Comparison of ENCODE assay signal across 13 cellular contexts in the genomic region with DNA sequence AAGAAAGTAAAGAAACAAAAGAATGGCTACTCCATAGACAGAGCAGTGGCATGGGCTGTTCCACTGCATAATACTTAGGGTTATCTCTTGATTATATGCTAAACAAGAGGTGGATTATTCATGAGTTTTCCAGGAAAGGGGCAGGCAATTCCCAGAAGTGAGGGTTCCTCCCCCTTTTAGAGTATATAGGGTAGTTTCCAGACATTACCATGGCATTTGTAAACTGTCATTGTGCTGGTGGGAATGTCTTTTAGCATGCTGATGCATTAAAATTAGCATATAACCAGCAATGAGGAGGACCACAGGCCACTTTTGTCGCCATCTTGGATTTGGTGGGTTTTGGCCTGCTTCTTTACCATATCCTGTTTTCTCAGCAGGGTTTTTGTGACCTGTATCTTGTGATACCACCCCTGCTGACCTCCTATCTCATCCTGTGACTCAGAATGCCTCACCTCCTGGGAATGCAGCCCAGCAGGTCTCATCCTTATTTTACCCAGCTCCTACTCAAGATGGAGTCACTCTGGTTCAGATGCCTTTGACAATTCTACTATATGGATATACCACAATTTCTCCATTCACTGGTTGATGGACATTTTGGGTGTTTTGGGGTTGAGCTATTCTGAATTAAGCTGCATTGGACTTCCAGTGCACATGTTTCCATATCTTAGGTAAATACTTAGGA.
A peak's percentile ranks its signal among the peaks of the same experiment; 100 is the strongest.
DNase-seq lines count a peak whose midpoint lies in the region; FAIRE-seq and TF ChIP-seq lines count a peak whose summit lies in the region.
"Had no signal": no experiment of that assay in that cellular context is flagged by ENCODE, and none has a peak within 500 bp of the region (broad histone marks: within the 10 kb centered on the region; RNA-seq: fewer than 3 reads in every experiment).

No MANE protein-coding gene starts in this region.

- H3K14ac ChIP-seq in H9 (ENCODE audit: insufficient read depth, low read length): no peak overlapping the region
- H3K14ac ChIP-seq in H1 (ENCODE audit: insufficient read length): no peak overlapping the region

- H2BK120ac ChIP-seq in H9 (ENCODE audit: low read depth, low read length, poor library complexity, severe bottlenecking) (no peak overlapping the region), H1 (replicated peaks; ENCODE audit: low read depth, low read length) (peak overlapping the region; percentile 78)

- no peaks in the 10 kb centered on the region for H3K9me3 ChIP-seq in H9 (ENCODE audit: control insufficient read depth, low read depth, low read length)
- H3K9me3 ChIP-seq in PC-9 (ENCODE audit: insufficient read depth, low read depth): peaks cover 8% of the 10 kb centered on the region; the same call in 1 of the 2 replicates
- H3K9me3 ChIP-seq in H1 (ENCODE audit: insufficient read depth in 2 of 2, low read depth in 1 of 2, low read length in 1 of 2): peaks cover 0 to 5% of the 10 kb centered on the region in 2 experiments; a peak in 3 of 4 replicates
- H3K9me3 ChIP-seq: suprapubic skin had no signal

- H2AFZ ChIP-seq in H9 (ENCODE audit: low read length): no peak overlapping the region
- no peak overlapping the region for H2AFZ ChIP-seq in PC-9
- no peak overlapping the region for H2AFZ ChIP-seq in H1 (ENCODE audit: low read length)

- no peak overlapping the region for H2BK12ac ChIP-seq in H9 (ENCODE audit: insufficient read length, low read depth, low read length)
- H2BK12ac ChIP-seq in H1 (ENCODE audit: low read depth, low read length): no peak overlapping the region

- H3K23ac ChIP-seq in H9 (ENCODE audit: insufficient read length, low read depth, low read length) (no peak overlapping the region), H1 (ENCODE audit: insufficient read length) (no peak overlapping the region)

- H3T11ph ChIP-seq in H9 (ENCODE audit: low read length): peak overlapping the region; percentile 29

- H3K36me3 Mint-ChIP-seq in H9 (ENCODE audit: insufficient read depth in 1 of 3, low read depth in 3 of 3) (peaks cover 8 to 15% (median 10%) of the 10 kb centered on the region in 3 experiments), mesothelial cell of epicardium (peaks cover 6% of the 10 kb centered on the region)

- CTCF ChIA-PET in PC-9 (lab: Charles Lee) (no interaction called here), H1 (lab: Charles Lee; ENCODE audit: partially characterized antibody) (interaction anchor here (0.6 to 1.0 kb wide), 3 partner anchors 17 to 71 kb away, joined by 3 read pairs; no protein-coding TSS in a partner anchor)

- no peak overlapping the region for H2AK5ac ChIP-seq in H9 (ENCODE audit: insufficient read length, low read length)
- no peak overlapping the region for H2AK5ac ChIP-seq in H1 (ENCODE audit: low read depth, low read length)

- H4K8ac ChIP-seq in H9 (replicated peaks; ENCODE audit: insufficient read length, low read depth, low read length) (no peak overlapping the region), H1 (ENCODE audit: extremely low read depth, insufficient read depth, low read length) (no peak overlapping the region)

- H3K18ac ChIP-seq in H9 (ENCODE audit: insufficient read length, low read depth, low read length) (no peak overlapping the region), H1 (ENCODE audit: extremely low read depth, low read length) (no peak overlapping the region)

- no peaks in the 10 kb centered on the region for H3F3A ChIP-seq in PC-9 (ENCODE audit: insufficient read depth, low read depth)

- no peak overlapping the region for H4K91ac ChIP-seq in H9 (ENCODE audit: insufficient read length, low read depth, low read length)
- no peak overlapping the region for H4K91ac ChIP-seq in H1 (replicated peaks; ENCODE audit: insufficient read length, low read length)

- no TSS peak for BruUV-seq in PC-9 (replicated peaks; lab: Mats Ljungman, UMichigan)

- H3K36me3 ChIP-seq in PC-9 (ENCODE audit: low read depth): no peaks in the 10 kb centered on the region
- no peaks in the 10 kb centered on the region; a peak in 1 of 8 replicates for H3K36me3 ChIP-seq in H1 (ENCODE audit: control insufficient read depth in 2 of 4, insufficient read depth in 4 of 4, low read length in 3 of 4)
- H3K36me3 ChIP-seq: suprapubic skin had no signal

- POLR2A ChIA-PET in PC-9 (lab: Charles Lee; ENCODE audit: unreplicated experiment): no interaction called here
- POLR2A ChIA-PET in H1 (lab: Charles Lee; ENCODE audit: partially characterized antibody): no interaction called here

- peak overlapping the region; percentile 84 for H3K27ac ChIP-seq in H9 (ENCODE audit: insufficient read length, low read depth, low read length)
- H3K27ac ChIP-seq in PC-9: peak overlapping the region; percentile 67
- H3K27ac ChIP-seq in H1 (ENCODE audit: low read depth, low read length): peak overlapping the region; percentile 23; the same call in 1 of the 2 replicates
- H3K27ac ChIP-seq: suprapubic skin had no signal

- H3K4me3 Mint-ChIP-seq in H9: no peak overlapping the region
- H3K4me3 Mint-ChIP-seq in mesothelial cell of epicardium: no peak overlapping the region
- H3K4me3 Mint-ChIP-seq: naive B cell had no signal

- no peaks in the 10 kb centered on the region for H3K9me2 ChIP-seq in PC-9 (ENCODE audit: insufficient read depth)

- no peaks in the 10 kb centered on the region for H3K79me1 ChIP-seq in H9 (ENCODE audit: insufficient read depth, low read depth, low read length, poor library complexity, severe bottlenecking)
- H3K79me1 ChIP-seq in H1 (ENCODE audit: low read depth, low read length): no peaks in the 10 kb centered on the region

- H2BK20ac ChIP-seq in H9 (ENCODE audit: low read depth, low read length, poor library complexity, severe bottlenecking) (no peak overlapping the region), H1 (ENCODE audit: low read length) (no peak overlapping the region)

- H2BK15ac ChIP-seq in H9 (ENCODE audit: low read depth, low read length) (no peak overlapping the region), H1 (ENCODE audit: low read length) (no peak overlapping the region)

- TF ChIP-seq POLR2A in H1 (IDR thresholded peaks at IDR 0.05; ENCODE audit: control extremely low read depth in 1 of 2, low read depth in 2 of 2, low read length in 2 of 2): no peak

- no peaks in the 10 kb centered on the region for H3K23me2 ChIP-seq in H9 (ENCODE audit: insufficient read length, low read depth, low read length, poor library complexity, severe bottlenecking)
- H3K23me2 ChIP-seq in H1 (ENCODE audit: low read depth, low read length): no peaks in the 10 kb centered on the region

- no peaks in the 10 kb centered on the region for H4K20me1 ChIP-seq in H9 (ENCODE audit: control insufficient read depth, insufficient read depth, insufficient read length)
- no peaks in the 10 kb centered on the region for H4K20me1 ChIP-seq in PC-9 (ENCODE audit: insufficient read depth)
- no peaks in the 10 kb centered on the region for H4K20me1 ChIP-seq in H1 (replicated peaks in 1 of 2; ENCODE audit: control insufficient read depth in 1 of 2, insufficient read depth in 2 of 2, low read length in 2 of 2)

- no peak for FAIRE-seq in H1 (lab: Jason Lieb, UNC)

- H3K27me3 Mint-ChIP-seq in H9 (ENCODE audit: low read depth): no peaks in the 10 kb centered on the region
- no peaks in the 10 kb centered on the region for H3K27me3 Mint-ChIP-seq in mesothelial cell of epicardium (ENCODE audit: low read depth)
- H3K27me3 Mint-ChIP-seq: naive B cell had no signal

- H3K79me2 ChIP-seq in H9 (ENCODE audit: insufficient read depth, low read length) (no peaks in the 10 kb centered on the region), PC-9 (ENCODE audit: low read depth) (no peaks in the 10 kb centered on the region), H1 (ENCODE audit: control insufficient read depth in 1 of 2, insufficient read depth in 2 of 2, low read length in 2 of 2) (no peaks in the 10 kb centered on the region)

- intact Hi-C loops in PC-9 (cut with micrococcal nuclease; ENCODE audit: unreplicated experiment): no loop called here

- H3K4me2 ChIP-seq in H9 (ENCODE audit: insufficient read depth, insufficient read length, low read length) (no peak overlapping the region), PC-9 (0 out of 2 replicates have a peak overlapping the region, but pooled peaks have one; percentile 26), H1 (ENCODE audit: insufficient read depth in 1 of 2, low read depth in 2 of 2, low read length in 2 of 2) (no peak overlapping the region)

- H3K4me3 ChIP-seq in PC-9: no peak overlapping the region
- no peak overlapping the region for H3K4me3 ChIP-seq in H1 (ENCODE audit: extremely low read depth in 1 of 4, insufficient read depth in 2 of 4, low read depth in 3 of 4, low read length in 4 of 4)
- H3K4me3 ChIP-seq: suprapubic skin had no signal

- no peak for TF ChIP-seq RAD21 in H1 (IDR thresholded peaks at IDR 0.05 in 1 of 2, conservative IDR thresholded peaks at IDR 0.05 in 1 of 2; ENCODE audit: low read depth in 2 of 2, low read length in 2 of 2)

- H3K9me3 Mint-ChIP-seq in H9 (peaks cover 0 to 3% of the 10 kb centered on the region in 2 experiments; a peak in 2 of 5 replicates), mesothelial cell of epicardium (peaks cover 4% of the 10 kb centered on the region)
- H3K9me3 Mint-ChIP-seq: naive B cell had no signal

- DNase-seq in H9 (peak; percentile 77), PC-9 (peak; percentile 66 to 75), H1 (ENCODE audit: low read depth in 1 of 2, low spot score in 2 of 2) (peak in 1 of 2 experiments; percentile 38), renal cortical epithelial cell (ENCODE audit: low read depth) (peak; percentile 67), mucosa of gallbladder (ENCODE audit: low spot score) (no peak), mesothelial cell of epicardium (ENCODE audit: low spot score in 2 of 2, unreplicated experiment in 2 of 2) (no peak), C1 segment of cervical spinal cord (lab: John Stamatoyannopoulos, UW) (no peak)
- DNase-seq: activated CD4-positive, alpha-beta T cell treated with anti-CD3 and anti-CD28 coated beads, Interleukin-2, amount 50 U/mL, for 4 hours; central memory CD4-positive, alpha-beta T cell; COR-L47; naive B cell; NCI-H2081 had no signal

- no peak overlapping the region for H3K4ac ChIP-seq in H9 (ENCODE audit: low read depth, low read length)
- no peak overlapping the region for H3K4ac ChIP-seq in H1 (replicated peaks; ENCODE audit: insufficient read length, low read depth, low read length)

- H3K27ac Mint-ChIP-seq in H9 (peak overlapping the region in 1 of 3 experiments; percentile 83; a peak in 3 of 7 replicates), mesothelial cell of epicardium (no peak overlapping the region)

- H2BK5ac ChIP-seq in H9 (ENCODE audit: insufficient read length, low read length) (no peak overlapping the region), H1 (ENCODE audit: low read depth, low read length) (no peak overlapping the region)

- H4K5ac ChIP-seq in H9 (ENCODE audit: insufficient read length, low read depth, low read length) (no peak overlapping the region), H1 (ENCODE audit: insufficient read length, low read depth, low read length) (no peak overlapping the region)

- H3K9ac ChIP-seq in H9 (ENCODE audit: extremely low read depth, insufficient read length, low read length) (no peak overlapping the region), H1 (replicated peaks in 1 of 4; ENCODE audit: extremely low read depth in 1 of 4, low read depth in 3 of 4, low read length in 3 of 4) (no peak overlapping the region)

- TF ChIP-seq CTCF in H9 (conservative IDR thresholded peaks at IDR 0.05) (no peak), PC-9 (conservative IDR thresholded peaks at IDR 0.05) (no peak), H1 (IDR thresholded peaks at IDR 0.05; ENCODE audit: control extremely low read depth in 1 of 3, insufficient read depth in 1 of 3, low read depth in 1 of 3, low read length in 3 of 3) (no peak), mesothelial cell of epicardium (IDR thresholded peaks at IDR 0.05; ENCODE audit: unreplicated experiment) (no peak)

- H3K27me3 ChIP-seq in H9 (ENCODE audit: insufficient read depth, low read length) (no peaks in the 10 kb centered on the region), PC-9 (ENCODE audit: insufficient read depth, low read depth) (no peaks in the 10 kb centered on the region), H1 (replicated peaks in 1 of 4; ENCODE audit: control insufficient read depth in 3 of 4, extremely low read depth in 1 of 4, insufficient read depth in 3 of 4, low read length in 3 of 4) (no peaks in the 10 kb centered on the region)
- H3K27me3 ChIP-seq: suprapubic skin had no signal

- H3K56ac ChIP-seq in H9 (ENCODE audit: insufficient read length, low read depth, low read length) (no peak overlapping the region), H1 (replicated peaks; ENCODE audit: insufficient read length, low read depth, low read length) (no peak overlapping the region)

- H3K4me1 ChIP-seq in H9 (ENCODE audit: insufficient read depth, low read length): 0 out of 2 replicates have a peak, but pooled peaks cover 3% of the 10 kb centered on the region
- peaks cover 17% of the 10 kb centered on the region for H3K4me1 ChIP-seq in PC-9 (replicated peaks; ENCODE audit: insufficient read depth)
- no peaks in the 10 kb centered on the region for H3K4me1 ChIP-seq in H1 (replicated peaks in 1 of 4; ENCODE audit: control insufficient read depth in 3 of 4, insufficient read depth in 4 of 4, low read length in 3 of 4)

- TF ChIP-seq EP300 in H1 (IDR thresholded peaks at IDR 0.05; ENCODE audit: borderline replicate concordance in 1 of 2, low read depth in 2 of 2, low read length in 2 of 2): peak in 1 of 2 experiments; percentile 42; a peak in 1 of 3 replicates

- H3K4me1 Mint-ChIP-seq in H9: peaks cover 11 to 12% of the 10 kb centered on the region in 2 experiments
- peaks cover 8% of the 10 kb centered on the region for H3K4me1 Mint-ChIP-seq in mesothelial cell of epicardium

- no CpG with 5 or more reads among the region's 1 CpG for WGBS in H9 (ENCODE audit: extremely low coverage, insufficient read length, low lambda C conversion rate)
- WGBS in H1 (ENCODE audit: extremely low coverage in 1 of 2, insufficient coverage in 1 of 2, insufficient read length in 1 of 2, insufficient replicate concordance in 2 of 2, low coverage in 1 of 2, low lambda C conversion rate in 2 of 2, missing lambda C conversion rate in 1 of 2), 2 experiments: 80% methylated on average over 1 of the region's 1 CpG; no CpG with 5 or more reads in 1 of the 2 experiments

Comparison
In these comparisons a context has a peak if more than half of its experiments do, and no peak if none do; other contexts are left out.
1. DNase-seq: peak in H9 (single experiment), PC-9 (2 of 2) and renal cortical epithelial cell (single experiment); none in mucosa of gallbladder (single experiment), mesothelial cell of epicardium (0 of 2) and C1 segment of cervical spinal cord (0 of 14).
2. H3K27ac ChIP-seq: peak in every context shown above with its lines; median percentile 84 in H9; 67 in PC-9; 23 in H1.